8 cellular contexts compared by ENCODE assay signal in the genomic region with DNA sequence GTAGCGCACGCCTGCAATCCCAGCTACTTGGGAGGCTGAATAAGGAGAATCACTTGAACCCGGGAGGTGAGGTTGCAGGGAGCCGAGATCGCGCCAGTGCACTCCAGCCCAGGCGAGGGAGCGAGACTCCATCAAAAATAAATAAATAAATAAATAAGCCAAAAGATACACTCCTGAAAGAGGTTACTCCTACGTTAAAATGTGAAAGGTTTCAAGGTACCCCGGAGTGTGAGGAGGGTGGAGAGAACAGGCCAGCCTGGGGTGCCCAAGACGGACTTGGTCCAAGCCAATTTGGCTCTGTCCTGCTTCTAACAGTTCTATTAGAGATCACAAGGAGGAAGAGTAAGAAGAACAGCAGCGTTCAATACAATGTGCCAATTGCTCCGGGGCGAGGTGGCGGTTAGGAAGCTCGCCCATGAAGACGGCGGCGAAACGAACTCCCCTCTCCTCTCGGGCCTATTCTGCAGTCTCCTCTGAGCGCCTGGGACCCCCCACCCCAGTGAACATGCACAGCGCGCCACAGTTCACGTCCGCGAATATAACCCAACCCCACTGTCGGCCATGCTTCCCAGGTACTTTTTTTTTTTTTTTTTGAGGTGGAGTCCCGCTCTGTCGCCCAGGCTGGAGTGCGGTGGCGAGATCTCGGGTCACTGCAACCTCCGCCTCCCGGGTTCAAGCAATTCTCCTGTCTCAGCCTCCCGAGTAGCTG. TPM values are rescaled to one million over a fixed set of nuclear protein-coding genes. Genes with fewer than 3 reads are reported as not detected.
DNase-seq lines count a peak whose midpoint lies in the region; ATAC-seq and TF ChIP-seq lines count a peak whose summit lies in the region.

No MANE protein-coding gene starts in this region.

- peak overlapping the region; percentile 99 for H3K4me3 ChIP-seq in CD8-positive, alpha-beta T cell (ENCODE audit: low read depth, low read length)
- H3K4me3 ChIP-seq in mononuclear cell (ENCODE audit: low read length) (peak overlapping the region; percentile 96), tibial artery (peak overlapping the region; percentile 70)

- no peak for TF ChIP-seq CTCF in CD8-positive, alpha-beta T cell (IDR thresholded peaks at IDR 0.05)
- no peak for TF ChIP-seq CTCF in tibial artery (IDR thresholded peaks at IDR 0.05)

- H3K36me3 Mint-ChIP-seq in CD8-positive, alpha-beta T cell: peaks cover 33% of the 10 kb centered on the region
- H3K36me3 Mint-ChIP-seq in T-helper 17 cell (ENCODE audit: low read depth): no peaks in the 10 kb centered on the region

- H3K9me3 ChIP-seq in CD8-positive, alpha-beta T cell (ENCODE audit: low read length): no peaks in the 10 kb centered on the region
- no peaks in the 10 kb centered on the region for H3K9me3 ChIP-seq in T-helper 17 cell (ENCODE audit: control insufficient read depth, low read length, poor library complexity, severe bottlenecking)
- no peaks in the 10 kb centered on the region for H3K9me3 ChIP-seq in mononuclear cell (ENCODE audit: low read depth, low read length)
- no peaks in the 10 kb centered on the region for H3K9me3 ChIP-seq in tibial artery

- H3K27me3 Mint-ChIP-seq in CD8-positive, alpha-beta T cell (ENCODE audit: low read depth): no peaks in the 10 kb centered on the region
- no peaks in the 10 kb centered on the region for H3K27me3 Mint-ChIP-seq in T-helper 17 cell

- H3K27ac Mint-ChIP-seq in CD8-positive, alpha-beta T cell: peak overlapping the region; percentile 97
- H3K27ac Mint-ChIP-seq in T-helper 17 cell: peak overlapping the region; percentile 93

- intact Hi-C loops in CD8-positive, alpha-beta T cell (cut with DNase I, micrococcal nuclease): loop anchor here (1.0 to 5.0 kb wide), 12 partner anchors 36 to 925 kb away; a partner anchor contains a TSS
- intact Hi-C loops in tibial artery (cut with DNase I; ENCODE audit: low total_unique reads): no loop called here

- H3K9me3 Mint-ChIP-seq in CD8-positive, alpha-beta T cell: no peaks in the 10 kb centered on the region

- H3K4me3 Mint-ChIP-seq in CD8-positive, alpha-beta T cell: peak overlapping the region; percentile 98
- H3K4me3 Mint-ChIP-seq in T-helper 17 cell: peak overlapping the region; percentile 93

- H3K4me1 ChIP-seq in CD8-positive, alpha-beta T cell (ENCODE audit: insufficient read depth, low read length): peaks cover 11% of the 10 kb centered on the region
- H3K4me1 ChIP-seq in mononuclear cell (ENCODE audit: insufficient read depth, low read length) (peaks cover 12% of the 10 kb centered on the region), tibial artery (peaks cover 0 to 8% (median 6%) of the 10 kb centered on the region in 4 donors)

- H3K27me3 ChIP-seq in CD8-positive, alpha-beta T cell (ENCODE audit: insufficient read depth, low read length): no peaks in the 10 kb centered on the region
- H3K27me3 ChIP-seq in mononuclear cell (ENCODE audit: insufficient read depth, low read length) (no peaks in the 10 kb centered on the region), tibial artery (no peaks in the 10 kb centered on the region)

- peak in 6 of 7 experiments; percentile 5 to 52 (median 20) for DNase-seq in CD8-positive, alpha-beta T cell
- DNase-seq in T-helper 17 cell (peak; percentile 10 to 18 (median 17)), tibial artery (peak; percentile 35 to 66), HPDE6-E6E7 (ENCODE audit: extremely low spot score) (no peak)
- peak; percentile 4 for DNase-seq in effector CD4-positive, alpha-beta T cell
- no peak for DNase-seq in central memory CD4-positive, alpha-beta T cell

- peak overlapping the region; percentile 88 for H3K27ac ChIP-seq in CD8-positive, alpha-beta T cell (ENCODE audit: low read depth, low read length)
- H3K27ac ChIP-seq in tibial artery: peak overlapping the region; percentile 82 to 88

- H3K36me3 ChIP-seq in CD8-positive, alpha-beta T cell (ENCODE audit: insufficient read depth, low read length): peaks cover 6% of the 10 kb centered on the region
- peaks cover 12 to 24% (median 18%) of the 10 kb centered on the region in 3 donors for H3K36me3 ChIP-seq in tibial artery

- POLR2A ChIA-PET in CD8-positive, alpha-beta T cell (lab: Charles Lee): interaction anchor here (0.6 to 2.1 kb wide), 4 partner anchors 37 to 1646 kb away, joined by 4 to 5 read pairs (median 4); a partner anchor contains a TSS

- CTCF ChIA-PET in CD8-positive, alpha-beta T cell (lab: Charles Lee): interaction anchor here (0.8 to 2.8 kb wide), 3 partner anchors 10 to 92 kb away, joined by 3 to 9 read pairs (median 6); a partner anchor contains a TSS

- peaks cover 23% of the 10 kb centered on the region for H3K4me1 Mint-ChIP-seq in CD8-positive, alpha-beta T cell (ENCODE audit: low read depth)
- H3K4me1 Mint-ChIP-seq in T-helper 17 cell: peaks cover 9% of the 10 kb centered on the region

- peak; percentile 8 for ATAC-seq in CD8-positive, alpha-beta T cell
- ATAC-seq in HG02885 (IDR thresholded peaks at IDR 0.05; ENCODE audit: poor library complexity, unreplicated experiment): peak; percentile 6
- ATAC-seq in T-helper 17 cell: peak; percentile 16

RNA-seq across cellular contexts. Expression of a gene that starts 0.9 kb away (rescaled TPM):
- total RNA-seq in CD8-positive, alpha-beta T cell: 10 to 100 TPM; 13.0 to 13.7 TPM
- total RNA-seq in T-helper 17 cell (10 to 100 TPM; 17.1 to 24.3 TPM), mononuclear cell (7.8 TPM)

RNA-seq across cellular contexts. Expression of a gene that starts 36.8 kb away (rescaled TPM):
- total RNA-seq in CD8-positive, alpha-beta T cell: 10 to 100 TPM; 72.8 to 76.6 TPM
- total RNA-seq in T-helper 17 cell (10 to 100 TPM; 78.5 to 81.9 TPM), mononuclear cell (31.9 TPM)

Comparison
In these comparisons a context has a peak if more than half of its experiments do, and no peak if none do; other contexts are left out.
1. DNase-seq: peak in CD8-positive, alpha-beta T cell (6 of 7), T-helper 17 cell (3 of 3), effector CD4-positive, alpha-beta T cell (single experiment) and tibial artery (2 of 2); none in central memory CD4-positive, alpha-beta T cell (single experiment) and HPDE6-E6E7 (single experiment).
2. Peak in every context shown above with its lines, with median percentiles within 50 percentile points of each other: ATAC-seq and H3K4me3 ChIP-seq.